In the genomic region with DNA sequence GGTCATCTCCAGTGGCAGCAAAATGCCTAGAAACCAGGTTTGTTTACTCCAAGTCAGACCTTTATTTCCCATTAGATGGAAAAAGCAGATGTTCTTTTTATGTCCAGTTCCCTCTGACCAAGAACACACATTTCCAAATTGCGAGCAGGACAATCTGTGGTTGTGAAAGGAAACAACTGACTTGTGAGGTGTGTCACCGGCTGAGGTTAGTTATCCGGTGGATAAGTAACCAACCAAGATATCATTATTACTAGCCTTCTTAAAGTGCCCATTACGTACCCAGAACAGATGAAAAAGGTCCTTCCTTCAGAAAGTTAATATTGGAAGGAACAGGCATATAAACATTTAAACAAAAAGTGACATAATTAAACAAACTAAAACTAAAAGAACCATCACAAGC, we compare ENCODE assay signal across 10 cellular contexts.
DNase-seq lines count a peak whose midpoint lies in the region; ATAC-seq and TF ChIP-seq lines count a peak whose summit lies in the region.
"Had no signal": no experiment of that assay in that cellular context is flagged by ENCODE, and none has a peak within 500 bp of the region (broad histone marks: within the 10 kb centered on the region; RNA-seq: fewer than 3 reads in every experiment).

No MANE protein-coding gene starts in this region.

- no peaks in the 10 kb centered on the region for H3K27me3 ChIP-seq in hepatocyte
- H3K27me3 ChIP-seq: foreskin keratinocyte had no signal

- H3K36me3 ChIP-seq in hepatocyte (replicated peaks; ENCODE audit: insufficient read depth, low read depth), result no peaks in the 10 kb centered on the region
- H3K36me3 ChIP-seq in urinary bladder (ENCODE audit: insufficient read depth), result peaks cover 3% of the 10 kb centered on the region

- no peaks in the 10 kb centered on the region for H3K9me2 ChIP-seq in hepatocyte (replicated peaks; ENCODE audit: insufficient read depth)

- no peak for DNase-seq in activated CD8-positive, alpha-beta memory T cell treated with anti-CD3 and anti-CD28 coated beads, Interleukin-2, amount 10 ng/mL, durations not matched to agents 7 days and 5 days
- DNase-seq in activated CD8-positive, alpha-beta memory T cell treated with anti-CD3 and anti-CD28 coated beads for 24 hours, result no peak
- DNase-seq in MV-4-11 (lab: John Stamatoyannopoulos, UW), result peak; percentile 13
- DNase-seq in hepatocyte (ENCODE audit: low spot score), result peak; percentile 10
- DNase-seq in NCI-H446 treated with DMSO at 0.1 percent for 48 hours (lab: John Stamatoyannopoulos, UW), result no peak
- no peak for DNase-seq in HUDEP-2 (lab: John Stamatoyannopoulos, UW; ENCODE audit: unreplicated experiment in 76 of 76)
- no peak for DNase-seq in AML-193 (lab: John Stamatoyannopoulos, UW)
- DNase-seq: activated CD4-positive, CD25-positive, alpha-beta regulatory T cell; foreskin keratinocyte had no signal

- H3K27ac Mint-ChIP-seq in activated CD8-positive, alpha-beta memory T cell treated with anti-CD3 and anti-CD28 coated beads, Interleukin-2, amount 10 ng/mL, durations not matched to agents 7 days and 5 days, result no peak overlapping the region

- ATAC-seq in activated CD8-positive, alpha-beta memory T cell treated with anti-CD3 and anti-CD28 coated beads, Interleukin-2, amount 10 ng/mL, durations not matched to agents 7 days and 5 days, result peak; percentile 33
- ATAC-seq: foreskin keratinocyte had no signal

- no peak for TF ChIP-seq CTCF in hepatocyte (IDR thresholded peaks at IDR 0.05; ENCODE audit: poor library complexity)

- no peak overlapping the region for H3K4me3 Mint-ChIP-seq in activated CD8-positive, alpha-beta memory T cell treated with anti-CD3 and anti-CD28 coated beads, Interleukin-2, amount 10 ng/mL, durations not matched to agents 7 days and 5 days

- H3K27me3 Mint-ChIP-seq in activated CD8-positive, alpha-beta memory T cell treated with anti-CD3 and anti-CD28 coated beads, Interleukin-2, amount 10 ng/mL, durations not matched to agents 7 days and 5 days, result no peaks in the 10 kb centered on the region

- no peaks in the 10 kb centered on the region for H3K9me3 ChIP-seq in hepatocyte (ENCODE audit: low read depth)

- no peak overlapping the region for H2AFZ ChIP-seq in hepatocyte

- H3K9me3 Mint-ChIP-seq in activated CD8-positive, alpha-beta memory T cell treated with anti-CD3 and anti-CD28 coated beads, Interleukin-2, amount 10 ng/mL, durations not matched to agents 7 days and 5 days (ENCODE audit: low read depth), result no peaks in the 10 kb centered on the region

- CTCF ChIA-PET in activated CD8-positive, alpha-beta memory T cell treated with anti-CD3 and anti-CD28 coated beads, Interleukin-2, amount 10 ng/mL, durations not matched to agents 7 days and 5 days (lab: Charles Lee), result interaction anchor here (0.8 to 4.2 kb wide), 9 partner anchors 22 to 669 kb away, joined by 3 to 66 read pairs (median 8); partner anchors contain the start of gene ZFP36L2

- no peak overlapping the region for H3K4me3 ChIP-seq in hepatocyte
- no peak overlapping the region for H3K4me3 ChIP-seq in urinary bladder (ENCODE audit: low read depth, low read length)

- WGBS in hepatocyte (ENCODE audit: low lambda C conversion rate, missing lambda C conversion rate), result 36% methylated on average over 4 of the region's 4 CpGs
- WGBS in urinary bladder, result 38% methylated on average over 4 of the region's 4 CpGs

- H3K36me3 Mint-ChIP-seq in activated CD8-positive, alpha-beta memory T cell treated with anti-CD3 and anti-CD28 coated beads, Interleukin-2, amount 10 ng/mL, durations not matched to agents 7 days and 5 days, result peaks cover 12% of the 10 kb centered on the region

- no peaks in the 10 kb centered on the region for H4K20me1 ChIP-seq in hepatocyte (ENCODE audit: insufficient read depth, poor library complexity, severe bottlenecking)

- H3K4me1 ChIP-seq in hepatocyte (ENCODE audit: insufficient read depth) (peaks cover 29% of the 10 kb centered on the region), urinary bladder (ENCODE audit: insufficient read depth) (no peaks in the 10 kb centered on the region)

- peak overlapping the region; percentile 22 for H3K4me2 ChIP-seq in hepatocyte

- peak overlapping the region; percentile 47 for H3K27ac ChIP-seq in hepatocyte
- H3K27ac ChIP-seq in urinary bladder (ENCODE audit: low read depth), result peak overlapping the region; percentile 50
- H3K27ac ChIP-seq: foreskin keratinocyte had no signal

- H3K4me1 Mint-ChIP-seq in activated CD8-positive, alpha-beta memory T cell treated with anti-CD3 and anti-CD28 coated beads, Interleukin-2, amount 10 ng/mL, durations not matched to agents 7 days and 5 days, result peaks cover 47% of the 10 kb centered on the region

- H3K79me2 ChIP-seq in hepatocyte, result no peaks in the 10 kb centered on the region

Comparison
In these comparisons a context has a peak if more than half of its experiments do, and no peak if none do; other contexts are left out.
1. DNase-seq: peak in MV-4-11 (single experiment) and hepatocyte (single experiment); none in activated CD8-positive, alpha-beta memory T cell treated with anti-CD3 and anti-CD28 coated beads, Interleukin-2, amount 10 ng/mL, durations not matched to agents 7 days and 5 days (single experiment), activated CD8-positive, alpha-beta memory T cell treated with anti-CD3 and anti-CD28 coated beads for 24 hours (single experiment), NCI-H446 treated with DMSO at 0.1 percent for 48 hours (single experiment), HUDEP-2 (0 of 76) and AML-193 (0 of 2).